17 cellular contexts compared by ENCODE assay signal in the genomic region with DNA sequence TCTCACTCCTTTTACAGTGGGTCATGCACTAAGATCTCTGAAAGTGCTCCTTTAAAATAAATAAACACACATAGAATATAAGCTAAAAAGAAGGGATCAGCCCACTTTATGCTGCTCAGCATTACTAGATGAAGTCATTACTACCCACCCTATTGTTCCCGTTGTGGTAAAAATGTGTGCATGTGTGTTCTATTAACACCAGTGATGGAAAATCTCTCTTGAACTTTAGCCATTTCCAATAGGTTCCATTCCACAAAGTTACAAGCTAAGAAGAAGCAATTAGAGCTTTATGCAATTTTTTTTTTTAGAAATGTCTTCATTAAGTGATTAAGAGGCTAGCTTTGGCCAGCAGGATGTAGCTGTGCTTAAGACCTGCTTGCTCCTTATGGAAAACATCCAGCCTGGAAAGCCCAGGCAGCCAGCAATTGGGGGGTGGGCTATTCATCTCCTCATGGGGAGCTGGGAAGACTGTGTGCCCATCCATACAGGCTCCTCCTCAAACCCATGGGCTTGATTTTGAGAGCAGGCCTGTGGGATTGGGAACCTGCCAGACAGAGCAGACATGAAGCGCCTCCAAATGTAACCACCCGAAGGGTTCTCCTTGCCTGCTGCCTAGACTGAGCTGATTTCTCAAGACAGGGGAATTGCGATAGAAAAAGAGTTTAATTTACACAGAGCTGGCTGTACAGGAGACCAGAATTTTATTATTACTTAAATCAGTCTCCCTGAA.
DNase-seq lines count a peak whose midpoint lies in the region; ATAC-seq and TF ChIP-seq lines count a peak whose summit lies in the region.
"Had no signal": no experiment of that assay in that cellular context is flagged by ENCODE, and none has a peak within 500 bp of the region (broad histone marks: within the 10 kb centered on the region; RNA-seq: fewer than 3 reads in every experiment).

No MANE protein-coding gene starts in this region.

- in situ Hi-C loops in IMR-90 (cut with MboI; ENCODE audit: low sequenced_read_pairs) = loop anchor here (5.0 to 25.0 kb wide), 3 partner anchors 237 to 1247 kb away; no protein-coding TSS in a partner anchor

- no CpG with 5 or more reads among the region's 4 CpGs for WGBS in IMR-90 (ENCODE audit: extremely low coverage in 2 of 2, insufficient read length in 1 of 2), 2 experiments

- no peak overlapping the region for H3K4me3 Mint-ChIP-seq in activated naive CD4-positive, alpha-beta T cell treated with anti-CD3 and anti-CD28 coated beads for 36 hours
- H3K4me3 Mint-ChIP-seq: activated T-cell treated with anti-CD3 and anti-CD28 coated beads, Interleukin-2, amount 50 U/mL, for 24 hours; CD14-positive monocyte; central memory CD8-positive, alpha-beta T cell; neural progenitor cell had no signal

- BruUV-seq in IMR-90 (replicated peaks; lab: Mats Ljungman, UMichigan) = no TSS peak

- no peak overlapping the region for H3K4me3 ChIP-seq in IMR-90 (ENCODE audit: insufficient read depth, low read depth, low read length)
- H3K4me3 ChIP-seq in colonic mucosa = no peak overlapping the region
- H3K4me3 ChIP-seq: gastrocnemius medialis, neural progenitor cell, spleen had no signal

- H4K5ac ChIP-seq in IMR-90 (ENCODE audit: low read depth, low read length) = peak overlapping the region; percentile 93

- H2AK5ac ChIP-seq in IMR-90 (ENCODE audit: low read depth, low read length) = peak overlapping the region; percentile 94

- H3K4me1 ChIP-seq in IMR-90 (ENCODE audit: control insufficient read depth, insufficient read depth, low read length) (peaks cover 41% of the 10 kb centered on the region), colonic mucosa (no peaks in the 10 kb centered on the region)

- peak overlapping the region; percentile 99 for H3K27ac ChIP-seq in IMR-90 (ENCODE audit: insufficient read depth, low read length)
- no peak overlapping the region for H3K27ac ChIP-seq in colonic mucosa
- H3K27ac ChIP-seq: gastrocnemius medialis, neural progenitor cell, spleen had no signal

- H3K36me3 Mint-ChIP-seq in activated naive CD4-positive, alpha-beta T cell treated with anti-CD3 and anti-CD28 coated beads for 36 hours (ENCODE audit: low read depth) = no peaks in the 10 kb centered on the region
- H3K36me3 Mint-ChIP-seq: neural progenitor cell had no signal

- H4K20me1 ChIP-seq in IMR-90 (ENCODE audit: insufficient read depth, low read length) = peaks cover 3% of the 10 kb centered on the region; the same call in 1 of the 2 replicates

- TF ChIP-seq POLR2A in IMR-90 (IDR thresholded peaks at IDR 0.05; ENCODE audit: low read depth, low read length) = no peak; the same call in none of the 2 replicates

- H3K36me3 ChIP-seq in IMR-90 (ENCODE audit: control insufficient read depth, insufficient read depth, low read length) = no peaks in the 10 kb centered on the region
- no peaks in the 10 kb centered on the region for H3K36me3 ChIP-seq in colonic mucosa
- H3K36me3 ChIP-seq: gastrocnemius medialis, neural progenitor cell, spleen had no signal

- peak overlapping the region; percentile 61 for H3K4me2 ChIP-seq in IMR-90 (ENCODE audit: low read depth, low read length)
- H3K4me2 ChIP-seq: neural progenitor cell had no signal

- H3K4me1 Mint-ChIP-seq in activated naive CD4-positive, alpha-beta T cell treated with anti-CD3 and anti-CD28 coated beads for 36 hours (ENCODE audit: low read depth) = peaks cover 2% of the 10 kb centered on the region
- H3K4me1 Mint-ChIP-seq: central memory CD8-positive, alpha-beta T cell had no signal

- peak overlapping the region; percentile 93 for H3K4ac ChIP-seq in IMR-90 (ENCODE audit: low read depth, low read length)

- no peaks in the 10 kb centered on the region for H3K9me3 ChIP-seq in IMR-90 (ENCODE audit: control insufficient read depth, insufficient read depth, low read length)
- H3K9me3 ChIP-seq in colonic mucosa = no peaks in the 10 kb centered on the region
- H3K9me3 ChIP-seq: gastrocnemius medialis, spleen had no signal

- intact Hi-C loops in IMR-90 (cut with micrococcal nuclease) = loop anchor here (5.0 kb wide), 12 partner anchors 47 to 678 kb away; partner anchors contain the start of genes MICAL2 and PARVA
- intact Hi-C loops in colonic mucosa (cut with DNase I) = no loop called here
- intact Hi-C loops in activated naive CD4-positive, alpha-beta T cell treated with anti-CD3 and anti-CD28 coated beads for 36 hours (cut with micrococcal nuclease) = loop anchor here (5.0 kb wide), 1 partner anchor 127 kb away; no protein-coding TSS in a partner anchor

- no peaks in the 10 kb centered on the region for H3K27me3 Mint-ChIP-seq in activated naive CD4-positive, alpha-beta T cell treated with anti-CD3 and anti-CD28 coated beads for 36 hours (ENCODE audit: low read depth)
- H3K27me3 Mint-ChIP-seq: activated T-cell treated with anti-CD3 and anti-CD28 coated beads, Interleukin-2, amount 50 U/mL, for 24 hours; central memory CD8-positive, alpha-beta T cell had no signal

- peak overlapping the region; percentile 100 for H2BK5ac ChIP-seq in IMR-90 (ENCODE audit: low read depth, low read length, poor library complexity, severe bottlenecking)

- H4K91ac ChIP-seq in IMR-90 (ENCODE audit: insufficient read depth, low read depth, low read length) = peak overlapping the region; percentile 96

- peak overlapping the region; percentile 87 to 94 for H4K8ac ChIP-seq in IMR-90 (ENCODE audit: low read depth in 2 of 2, low read length in 2 of 2)

- H3K9ac ChIP-seq in IMR-90 (ENCODE audit: low read depth, low read length) = peak overlapping the region; percentile 76
- no peak overlapping the region for H3K9ac ChIP-seq in colonic mucosa (ENCODE audit: low read depth in 2 of 2, low read length in 2 of 2)
- H3K9ac ChIP-seq: neural progenitor cell had no signal

- H3K9me3 Mint-ChIP-seq in activated naive CD4-positive, alpha-beta T cell treated with anti-CD3 and anti-CD28 coated beads for 36 hours = no peaks in the 10 kb centered on the region
- H3K9me3 Mint-ChIP-seq: activated T-cell treated with anti-CD3 and anti-CD28 coated beads, Interleukin-2, amount 50 U/mL, for 24 hours; CD14-positive monocyte; central memory CD8-positive, alpha-beta T cell; neural progenitor cell had no signal

- H2BK15ac ChIP-seq in IMR-90 (ENCODE audit: low read depth, low read length) = peak overlapping the region; percentile 92; the same call in 2 of the 3 replicates

- H3K27ac Mint-ChIP-seq in activated naive CD4-positive, alpha-beta T cell treated with anti-CD3 and anti-CD28 coated beads for 36 hours = no peak overlapping the region
- H3K27ac Mint-ChIP-seq: activated T-cell treated with anti-CD3 and anti-CD28 coated beads, Interleukin-2, amount 50 U/mL, for 24 hours; neural progenitor cell had no signal

- H2BK20ac ChIP-seq in IMR-90 (ENCODE audit: low read depth, low read length) = peak overlapping the region; percentile 77

- dilution Hi-C loops in IMR-90 (cut with HindIII; ENCODE audit: low sequenced_read_pairs, unreplicated experiment) = no loop called here

- CTCF ChIA-PET in IMR-90 (lab: Yijun Ruan, JAX) = interaction anchor here (1.7 kb wide), 1 partner anchor 237 kb away, joined by 8 read pairs; no protein-coding TSS in a partner anchor
- CTCF ChIA-PET in activated naive CD4-positive, alpha-beta T cell treated with anti-CD3 and anti-CD28 coated beads for 36 hours (lab: Charles Lee) = interaction anchor here (0.7 to 15.9 kb wide), 7 partner anchors 9 to 483 kb away, joined by 3 to 417 read pairs (median 4); no protein-coding TSS in a partner anchor

- H3K14ac ChIP-seq in IMR-90 (replicated peaks; ENCODE audit: low read depth, low read length) = peak overlapping the region; percentile 89

- H3K79me1 ChIP-seq in IMR-90 (ENCODE audit: low read depth in 1 of 2, low read length in 2 of 2) = peaks cover 23 to 58% of the 10 kb centered on the region in 2 experiments

- no peak for TF ChIP-seq CTCF in AG09319 (IDR thresholded peaks at IDR 0.05; ENCODE audit: low read depth, low read length)
- no peak for TF ChIP-seq CTCF in IMR-90 (conservative IDR thresholded peaks at IDR 0.05; ENCODE audit: low read depth, low read length)
- no peak for TF ChIP-seq CTCF in colonic mucosa (IDR thresholded peaks at IDR 0.05)

- H3K9me1 ChIP-seq in IMR-90 (ENCODE audit: insufficient read depth, low read length) = peaks cover 33% of the 10 kb centered on the region

- DNase-seq in AG09319 (ENCODE audit: extremely low read depth, low read depth) (peak; percentile 27), IMR-90 (peak; percentile 70), colonic mucosa (peak; percentile 12), myocyte (ENCODE audit: low read depth) (peak; percentile 43), cerebellar cortex (ENCODE audit: low spot score) (no peak)
- DNase-seq in activated effector memory CD4-positive, alpha-beta T cell treated with anti-CD3 and anti-CD28 coated beads, Interleukin-2, amount 50 U/mL, for 16 hours = no peak
- DNase-seq in activated naive CD4-positive, alpha-beta T cell treated with anti-CD3 and anti-CD28 coated beads for 36 hours = no peak
- DNase-seq: activated T-cell treated with anti-CD3 and anti-CD28 coated beads, Interleukin-2, amount 50 U/mL, for 24 hours; gastrocnemius medialis; H7; left colon; NCI-H510A treated with DMSO at 0.1 percent for 48 hours; spleen had no signal

- no peak for ATAC-seq in IMR-90 (ENCODE audit: low read depth)
- no peak for ATAC-seq in GM18867 (IDR thresholded peaks at IDR 0.05; ENCODE audit: unreplicated experiment)
- ATAC-seq: gastrocnemius medialis, left colon had no signal

- TF ChIP-seq RAD21 in IMR-90 (IDR thresholded peaks at IDR 0.05; ENCODE audit: low read length) = no peak

- H3K23ac ChIP-seq in IMR-90 (ENCODE audit: low read depth, low read length) = peak overlapping the region; percentile 53

- H3K27me3 ChIP-seq in IMR-90 (ENCODE audit: control insufficient read depth, insufficient read depth, low read length) (no peaks in the 10 kb centered on the region), colonic mucosa (no peaks in the 10 kb centered on the region)
- H3K27me3 ChIP-seq: gastrocnemius medialis, neural progenitor cell had no signal

- POLR2A ChIA-PET in IMR-90 (lab: Charles Lee; ENCODE audit: unreplicated experiment) = interaction anchor here (0.9 to 1.2 kb wide), 3 partner anchors 35 to 198 kb away, joined by 3 to 8 read pairs (median 3); no protein-coding TSS in a partner anchor

- H2BK120ac ChIP-seq in IMR-90 (ENCODE audit: low read depth, low read length) = peak overlapping the region; percentile 100

- peak overlapping the region; percentile 82 for H2AK9ac ChIP-seq in IMR-90 (replicated peaks; ENCODE audit: low read depth, low read length, poor library complexity)

- peak overlapping the region; percentile 85 for H3K18ac ChIP-seq in IMR-90 (ENCODE audit: low read depth, low read length)

- H2AFZ ChIP-seq in IMR-90 (replicated peaks; ENCODE audit: low read length, poor library complexity) = peak overlapping the region; percentile 67
- H2AFZ ChIP-seq: neural progenitor cell had no signal

- peak overlapping the region; percentile 97 for H3K56ac ChIP-seq in IMR-90 (ENCODE audit: extremely low read depth, insufficient read depth, low read length)

TF ChIP-seq in IMR-90, 13 proteins besides CTCF, POLR2A, EP300 and RAD21:
- TF ChIP-seq MAZ (IDR thresholded peaks at IDR 0.05; ENCODE audit: borderline replicate concordance, low read depth, low read length) (no peak), FOS (IDR thresholded peaks at IDR 0.05; ENCODE audit: low read depth, low read length) (no peak), MAFK (IDR thresholded peaks at IDR 0.05; ENCODE audit: low read depth, low read length) (peak; percentile 48)

Comparison
In these comparisons a context has a peak if more than half of its experiments do, and no peak if none do; other contexts are left out.
1. DNase-seq: peak in AG09319 (single experiment), IMR-90 (single experiment), colonic mucosa (single experiment) and myocyte (single experiment); none in activated effector memory CD4-positive, alpha-beta T cell treated with anti-CD3 and anti-CD28 coated beads, Interleukin-2, amount 50 U/mL, for 16 hours (single experiment), cerebellar cortex (single experiment) and activated naive CD4-positive, alpha-beta T cell treated with anti-CD3 and anti-CD28 coated beads for 36 hours (single experiment).